ENCODE assay signal across 26 cellular contexts in the genomic region with DNA sequence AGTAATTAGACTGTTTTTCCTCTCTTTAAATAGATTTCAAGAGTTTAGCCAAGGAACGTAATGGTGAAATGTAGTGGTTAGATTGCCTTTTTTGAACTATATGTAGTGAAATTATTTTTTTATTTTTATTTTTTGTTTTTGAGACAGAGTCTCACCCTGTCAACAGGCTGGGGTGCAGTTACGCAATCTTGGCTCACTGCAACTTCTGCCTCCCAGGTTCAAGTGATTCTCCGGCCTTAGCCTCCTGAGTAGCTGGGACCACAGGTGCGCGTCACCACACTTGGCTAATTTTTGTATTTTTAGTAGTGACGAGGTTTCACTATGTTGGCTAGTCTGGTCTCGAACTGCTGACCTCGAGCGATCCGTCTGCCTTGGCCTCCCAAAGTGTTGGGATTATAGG.
DNase-seq lines count a peak whose midpoint lies in the region; ATAC-seq, FAIRE-seq and TF ChIP-seq lines count a peak whose summit lies in the region.
"Had no signal": no experiment of that assay in that cellular context is flagged by ENCODE, and none has a peak within 500 bp of the region (broad histone marks: within the 10 kb centered on the region; RNA-seq: fewer than 3 reads in every experiment).

No MANE protein-coding gene starts in this region.

- intact Hi-C loops in HepG2 (cut with micrococcal nuclease; ENCODE audit: unreplicated experiment) = no loop called here
- intact Hi-C loops in right lobe of liver (cut with DNase I) = no loop called here

- H3K4me3 ChIP-seq in HepG2 (replicated peaks in 1 of 3; ENCODE audit: insufficient read depth in 1 of 3, low read depth in 2 of 3, low read length in 3 of 3) (no peak overlapping the region), right lobe of liver (no peak overlapping the region), NB4 (ENCODE audit: low read depth, low read length) (no peak overlapping the region), H1 (ENCODE audit: extremely low read depth in 1 of 4, insufficient read depth in 2 of 4, low read depth in 3 of 4, low read length in 4 of 4) (no peak overlapping the region), right atrium auricular region (no peak overlapping the region)
- H3K4me3 ChIP-seq: BLaER1 treated with 17β-estradiol and CSF1 and Interleukin-3, amounts not matched to agents 10 nM and 100 nM; GM23248 had no signal

- no peaks in the 10 kb centered on the region for H3K4me1 ChIP-seq in HepG2 (ENCODE audit: insufficient read depth, low read length)
- peaks cover 0 to 7% (median 2%) of the 10 kb centered on the region in 4 donors for H3K4me1 ChIP-seq in right lobe of liver
- H3K4me1 ChIP-seq in H1 (replicated peaks in 1 of 4; ENCODE audit: control insufficient read depth in 3 of 4, insufficient read depth in 4 of 4, low read length in 3 of 4) = no peaks in the 10 kb centered on the region; a peak in 1 of 7 replicates
- H3K4me1 ChIP-seq in right atrium auricular region = no peaks in the 10 kb centered on the region
- H3K4me1 ChIP-seq: BE2C had no signal

- DNase-seq in HepG2 (ENCODE audit: low spot score) (no peak), right lobe of liver (no peak), NB4 (ENCODE audit: low read depth) (peak; percentile 14), H1 (ENCODE audit: low read depth in 1 of 2, low spot score in 2 of 2) (no peak), right atrium auricular region (ENCODE audit: low spot score) (no peak), NCI-H2029 treated with DMSO at 0.1 percent for 48 hours (lab: John Stamatoyannopoulos, UW) (no peak), anterior cingulate cortex (lab: John Stamatoyannopoulos, UW) (no peak)
- DNase-seq: ACHN; AML-193; BE2C; CD4-positive, alpha-beta T cell; CD8-positive, alpha-beta memory T cell; DMS 273 treated with DMSO at 0.1 percent for 48 hours; DMS53; DMS79 treated with DMSO at 0.1 percent for 48 hours; GF-D8; GM23248; H9; HFFc6 had no signal

- H3K79me2 ChIP-seq in HepG2 (ENCODE audit: insufficient read depth, low read length) (peaks cover 44% of the 10 kb centered on the region), H1 (ENCODE audit: control insufficient read depth in 1 of 2, insufficient read depth in 2 of 2, low read length in 2 of 2) (peaks cover 0 to 49% of the 10 kb centered on the region in 2 experiments; a peak in 2 of 4 replicates)

- H3K9ac ChIP-seq in HepG2 (ENCODE audit: insufficient read depth, low read depth, low read length) (no peak overlapping the region), H1 (replicated peaks in 1 of 4; ENCODE audit: extremely low read depth in 1 of 4, low read depth in 3 of 4, low read length in 3 of 4) (no peak overlapping the region)
- H3K9ac ChIP-seq: BLaER1 treated with 17β-estradiol and CSF1 and Interleukin-3, amounts not matched to agents 10 nM and 100 nM; GM23248 had no signal

- no peak overlapping the region for H4K8ac ChIP-seq in H1 (ENCODE audit: extremely low read depth, insufficient read depth, low read length)

- no peak overlapping the region for H4K91ac ChIP-seq in H1 (replicated peaks; ENCODE audit: insufficient read length, low read length)

- no peak for TF ChIP-seq RAD21 in HepG2 (CRISPR knock-in tag; IDR thresholded peaks at IDR 0.05)
- no peak for TF ChIP-seq RAD21 in H1 (IDR thresholded peaks at IDR 0.05 in 1 of 2, conservative IDR thresholded peaks at IDR 0.05 in 1 of 2; ENCODE audit: low read depth in 2 of 2, low read length in 2 of 2)

- WGBS in HepG2 (ENCODE audit: low lambda C conversion rate) = 98% methylated on average over 10 of the region's 10 CpGs
- WGBS in right lobe of liver (ENCODE audit: insufficient coverage, low coverage, low lambda C conversion rate, missing lambda C conversion rate) = 97% methylated on average over 10 of the region's 10 CpGs
- 97 to 100% methylated on average over 1 to 10 of the region's 10 CpGs for WGBS in H1 (ENCODE audit: extremely low coverage in 1 of 2, insufficient coverage in 1 of 2, insufficient read length in 1 of 2, insufficient replicate concordance in 2 of 2, low coverage in 1 of 2, low lambda C conversion rate in 2 of 2, missing lambda C conversion rate in 1 of 2), 2 experiments

- ATAC-seq in HepG2 (no peak), right lobe of liver (no peak), GM21381 (IDR thresholded peaks at IDR 0.05; ENCODE audit: unreplicated experiment) (no peak)
- ATAC-seq: HCT116 had no signal

- POLR2A ChIA-PET in HepG2 (lab: Yijun Ruan, JAX) = no interaction called here
- POLR2A ChIA-PET in H1 (lab: Charles Lee; ENCODE audit: partially characterized antibody) = no interaction called here

- H2BK120ac ChIP-seq in H1 (replicated peaks; ENCODE audit: low read depth, low read length) = no peak overlapping the region

- CTCF ChIA-PET in HepG2 (lab: Yijun Ruan, JAX; ENCODE audit: low intra/inter-chr PET ratio, low total read pairs) (no interaction called here), H1 (lab: Charles Lee; ENCODE audit: partially characterized antibody) (interaction anchor here (0.6 kb wide), 1 partner anchor 19 kb away, joined by 3 read pairs; no protein-coding TSS in a partner anchor)

- no peaks in the 10 kb centered on the region for H3K79me1 ChIP-seq in H1 (ENCODE audit: low read depth, low read length)

- H3K18ac ChIP-seq in H1 (ENCODE audit: extremely low read depth, low read length) = no peak overlapping the region

- H3K23me2 ChIP-seq in H1 (ENCODE audit: low read depth, low read length) = no peaks in the 10 kb centered on the region

- H2BK15ac ChIP-seq in H1 (ENCODE audit: low read length) = no peak overlapping the region

- H2AFZ ChIP-seq in HepG2 (ENCODE audit: low read length) (no peak overlapping the region), H1 (ENCODE audit: low read length) (no peak overlapping the region)
- H2AFZ ChIP-seq: GM23248 had no signal

- H2BK20ac ChIP-seq in H1 (ENCODE audit: low read length) = no peak overlapping the region

- no peak overlapping the region for H3K27ac ChIP-seq in HepG2 (ENCODE audit: extremely low read length, insufficient read depth, low read length)
- H3K27ac ChIP-seq in right lobe of liver = no peak overlapping the region
- H3K27ac ChIP-seq in H1 (ENCODE audit: low read depth, low read length) = no peak overlapping the region
- no peak overlapping the region for H3K27ac ChIP-seq in right atrium auricular region
- H3K27ac ChIP-seq: 22Rv1, GM23248 had no signal

- no TSS peak for BruUV-seq in HepG2 (replicated peaks; lab: Mats Ljungman, UMichigan)

- TF ChIP-seq EP300 in HepG2 (IDR thresholded peaks at IDR 0.05; ENCODE audit: low read depth in 2 of 2, low read length in 2 of 2) (no peak), HepG2 (CRISPR knock-in tag; IDR thresholded peaks at IDR 0.05; ENCODE audit: borderline replicate concordance) (no peak), H1 (IDR thresholded peaks at IDR 0.05; ENCODE audit: borderline replicate concordance in 1 of 2, low read depth in 2 of 2, low read length in 2 of 2) (no peak)

- H3K14ac ChIP-seq in H1 (ENCODE audit: insufficient read length) = no peak overlapping the region

- FAIRE-seq in HepG2 (lab: Jason Lieb, UNC) = no peak
- FAIRE-seq in H1 (lab: Jason Lieb, UNC) = no peak
- FAIRE-seq: A204.1, D721Med, GM18507 had no signal

- no peak overlapping the region for H2BK12ac ChIP-seq in H1 (ENCODE audit: low read depth, low read length)

- no peak overlapping the region for H3K23ac ChIP-seq in H1 (ENCODE audit: insufficient read length)

- H3K36me3 ChIP-seq in HepG2 (replicated peaks in 1 of 2; ENCODE audit: control insufficient read depth in 1 of 2, insufficient read depth in 2 of 2, low read length in 2 of 2) = peaks cover 17 to 47% of the 10 kb centered on the region in 2 experiments
- peaks cover 0 to 21% (median 13%) of the 10 kb centered on the region in 4 donors for H3K36me3 ChIP-seq in right lobe of liver
- peaks cover 0 to 27% (median 11%) of the 10 kb centered on the region in 4 experiments; a peak in 6 of 8 replicates for H3K36me3 ChIP-seq in H1 (ENCODE audit: control insufficient read depth in 2 of 4, insufficient read depth in 4 of 4, low read length in 3 of 4)
- peaks cover 32% of the 10 kb centered on the region for H3K36me3 ChIP-seq in right atrium auricular region

- no peak overlapping the region for H3K4ac ChIP-seq in H1 (replicated peaks; ENCODE audit: insufficient read length, low read depth, low read length)

- H4K20me1 ChIP-seq in HepG2 (ENCODE audit: insufficient read depth, low read length) (no peaks in the 10 kb centered on the region), H1 (replicated peaks in 1 of 2; ENCODE audit: control insufficient read depth in 1 of 2, insufficient read depth in 2 of 2, low read length in 2 of 2) (peaks cover 0 to 2% of the 10 kb centered on the region in 2 experiments)

- no peak for TF ChIP-seq POLR2A in HepG2 (IDR thresholded peaks at IDR 0.05; ENCODE audit: insufficient read depth in 1 of 2, low read depth in 2 of 2, low read length in 2 of 2)
- TF ChIP-seq POLR2A in right lobe of liver (IDR thresholded peaks at IDR 0.05) = no peak
- TF ChIP-seq POLR2A in NB4 (IDR thresholded peaks at IDR 0.05; ENCODE audit: extremely low read depth, insufficient read length) = no peak
- TF ChIP-seq POLR2A in H1 (IDR thresholded peaks at IDR 0.05; ENCODE audit: control extremely low read depth in 1 of 2, low read depth in 2 of 2, low read length in 2 of 2) = no peak

- H4K5ac ChIP-seq in H1 (ENCODE audit: insufficient read length, low read depth, low read length) = no peak overlapping the region

- no peak overlapping the region for H2BK5ac ChIP-seq in H1 (ENCODE audit: low read depth, low read length)

- H3K27me3 ChIP-seq in HepG2 (ENCODE audit: control insufficient read depth in 1 of 2, insufficient read depth in 2 of 2, low read length in 2 of 2) (no peaks in the 10 kb centered on the region), right lobe of liver (no peaks in the 10 kb centered on the region), H1 (replicated peaks in 1 of 4; ENCODE audit: control insufficient read depth in 3 of 4, extremely low read depth in 1 of 4, insufficient read depth in 3 of 4, low read length in 3 of 4) (no peaks in the 10 kb centered on the region), right atrium auricular region (no peaks in the 10 kb centered on the region)
- H3K27me3 ChIP-seq: BE2C; BLaER1 treated with 17β-estradiol and CSF1 and Interleukin-3, amounts not matched to agents 10 nM and 100 nM had no signal

- H3K4me2 ChIP-seq in HepG2 (ENCODE audit: low read depth, low read length) (no peak overlapping the region), H1 (ENCODE audit: insufficient read depth in 1 of 2, low read depth in 2 of 2, low read length in 2 of 2) (no peak overlapping the region)
- H3K4me2 ChIP-seq: BLaER1 treated with 17β-estradiol and CSF1 and Interleukin-3, amounts not matched to agents 10 nM and 100 nM had no signal

- in situ Hi-C loops in HepG2 (cut with HindIII; ENCODE audit: extremely low pct_ligation_motif_present, low pct_unique_long_range_greater_than_20kb) = no loop called here

- no peak overlapping the region for H3K56ac ChIP-seq in H1 (replicated peaks; ENCODE audit: insufficient read length, low read depth, low read length)

- TF ChIP-seq CTCF in HepG2 (CRISPR knock-in tag; IDR thresholded peaks at IDR 0.05) = no peak
- no peak for TF ChIP-seq CTCF in right lobe of liver (IDR thresholded peaks at IDR 0.05)
- no peak for TF ChIP-seq CTCF in NB4 (IDR thresholded peaks at IDR 0.05; ENCODE audit: low read depth, low read length)
- no peak for TF ChIP-seq CTCF in H1 (IDR thresholded peaks at IDR 0.05; ENCODE audit: control extremely low read depth in 1 of 3, insufficient read depth in 1 of 3, low read depth in 1 of 3, low read length in 3 of 3)
- no peak for TF ChIP-seq CTCF in right atrium auricular region (IDR thresholded peaks at IDR 0.05)

- H3K9me3 ChIP-seq in HepG2 (ENCODE audit: low read length) (no peaks in the 10 kb centered on the region), right lobe of liver (no peaks in the 10 kb centered on the region), H1 (ENCODE audit: insufficient read depth in 2 of 2, low read depth in 1 of 2, low read length in 1 of 2) (no peaks in the 10 kb centered on the region), right atrium auricular region (no peaks in the 10 kb centered on the region)
- H3K9me3 ChIP-seq: BE2C; BLaER1 treated with 17β-estradiol and CSF1 and Interleukin-3, amounts not matched to agents 10 nM and 100 nM had no signal

- no peak overlapping the region for H2AK5ac ChIP-seq in H1 (ENCODE audit: low read depth, low read length)

Comparison
In these comparisons a context has a peak if more than half of its experiments do, and no peak if none do; other contexts are left out.
1. Of the 41 proteins assayed by ChIP-seq in both HepG2 and H1: peak only in HepG2: none; only in H1: none; in both: CEBPB; in neither: 40.